In the genomic region with DNA sequence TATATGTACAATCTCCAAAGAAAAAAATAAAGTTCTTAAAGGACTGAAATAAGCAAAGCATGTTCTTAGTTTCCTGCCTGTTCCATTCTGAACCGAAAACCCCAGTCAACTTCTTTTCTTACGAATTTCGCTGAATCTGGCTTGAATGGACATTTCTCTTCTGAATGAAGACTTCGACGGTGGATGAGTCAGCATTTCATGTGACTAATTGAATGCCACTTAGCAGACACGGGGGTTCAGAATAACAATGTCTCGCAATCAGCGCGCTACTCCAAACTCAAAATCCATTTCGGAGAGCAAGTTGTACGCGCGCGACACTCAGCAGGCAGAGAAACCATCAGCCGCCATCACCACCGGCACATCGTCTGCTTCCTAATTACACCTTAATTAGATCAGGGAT, we compare ENCODE assay signal across 29 cellular contexts.
DNase-seq lines count a peak whose midpoint lies in the region; TF ChIP-seq lines count a peak whose summit lies in the region.
"Had no signal": no experiment of that assay in that cellular context is flagged by ENCODE, and none has a peak within 500 bp of the region (broad histone marks: within the 10 kb centered on the region; RNA-seq: fewer than 3 reads in every experiment).

No MANE protein-coding gene starts in this region.

- no peak overlapping the region for H2AFZ ChIP-seq in smooth muscle cell (ENCODE audit: low read depth)
- H2AFZ ChIP-seq: neural progenitor cell had no signal

- no peaks in the 10 kb centered on the region for H3K4me1 Mint-ChIP-seq in MCF 10A (ENCODE audit: insufficient read depth, unreplicated experiment)
- H3K4me1 Mint-ChIP-seq in activated CD4-positive, alpha-beta memory T cell treated with anti-CD3 and anti-CD28 coated beads for 36 hours (ENCODE audit: low read depth) = no peaks in the 10 kb centered on the region
- H3K4me1 Mint-ChIP-seq: activated T-helper 17 cell treated with anti-CD3 and anti-CD28 coated beads, Interleukin-2, amount 50 U/mL, for 72 hours had no signal

- H3K4me1 ChIP-seq in breast epithelium (no peaks in the 10 kb centered on the region), smooth muscle cell (ENCODE audit: low read depth) (no peaks in the 10 kb centered on the region)
- H3K4me1 ChIP-seq: adrenal gland, HAP-1, left ventricle myocardium inferior, neural progenitor cell, stomach had no signal

- H3K4me3 ChIP-seq in breast epithelium = no peak overlapping the region
- no peak overlapping the region for H3K4me3 ChIP-seq in fibroblast of mammary gland (ENCODE audit: control insufficient read depth, low read depth, low read length)
- no peak overlapping the region for H3K4me3 ChIP-seq in smooth muscle cell
- H3K4me3 ChIP-seq: adrenal gland, GM12878, HAP-1, left ventricle myocardium inferior, neural progenitor cell, stomach had no signal

- no peak overlapping the region for H3K4me3 Mint-ChIP-seq in MCF 10A (ENCODE audit: unreplicated experiment)
- H3K4me3 Mint-ChIP-seq in activated CD4-positive, alpha-beta memory T cell treated with anti-CD3 and anti-CD28 coated beads for 36 hours = no peak overlapping the region
- H3K4me3 Mint-ChIP-seq: activated CD4-positive, alpha-beta memory T cell treated with anti-CD3 and anti-CD28 coated beads, Interleukin-2, amount 10 ng/mL, durations not matched to agents 7 days and 5 days; activated naive CD4-positive, alpha-beta T cell treated with anti-CD3 and anti-CD28 coated beads, Interleukin-2, amount 10 ng/mL, durations not matched to agents 7 days and 5 days; activated T-helper 17 cell treated with anti-CD3 and anti-CD28 coated beads, Interleukin-2, amount 50 U/mL, for 72 hours; CD4-positive, alpha-beta memory T cell; neural progenitor cell; T-helper 2 cell treated with Interferon-gamma antibody and Interleukin-4, amounts not matched to agents 5 μg/mL and 100 μg/mL, for 36 hours had no signal

- H3K27me3 ChIP-seq in breast epithelium (no peaks in the 10 kb centered on the region), smooth muscle cell (ENCODE audit: low read depth) (no peaks in the 10 kb centered on the region)
- H3K27me3 ChIP-seq: adrenal gland, neural progenitor cell, stomach had no signal

- no peaks in the 10 kb centered on the region for H3K27me3 Mint-ChIP-seq in MCF 10A (ENCODE audit: insufficient read depth, unreplicated experiment)
- no peaks in the 10 kb centered on the region for H3K27me3 Mint-ChIP-seq in activated CD4-positive, alpha-beta memory T cell treated with anti-CD3 and anti-CD28 coated beads for 36 hours
- H3K27me3 Mint-ChIP-seq: activated CD4-positive, alpha-beta memory T cell treated with anti-CD3 and anti-CD28 coated beads, Interleukin-2, amount 10 ng/mL, durations not matched to agents 7 days and 5 days; activated T-helper 17 cell treated with anti-CD3 and anti-CD28 coated beads, Interleukin-2, amount 50 U/mL, for 72 hours; CD4-positive, alpha-beta memory T cell had no signal

- TF ChIP-seq CTCF in MCF 10A (IDR thresholded peaks at IDR 0.05; ENCODE audit: unreplicated experiment) = no peak
- no peak for TF ChIP-seq CTCF in breast epithelium (IDR thresholded peaks at IDR 0.05)
- no peak for TF ChIP-seq CTCF in RWPE1 (conservative IDR thresholded peaks at IDR 0.05; ENCODE audit: low read depth)
- no peak for TF ChIP-seq CTCF in fibroblast of mammary gland (conservative IDR thresholded peaks at IDR 0.05; ENCODE audit: control insufficient read depth, insufficient read depth, low read depth, low read length)
- TF ChIP-seq CTCF in smooth muscle cell (IDR thresholded peaks at IDR 0.05; ENCODE audit: borderline replicate concordance, insufficient read depth, poor library complexity, severe bottlenecking) = no peak

- no peak overlapping the region for H3K9ac ChIP-seq in smooth muscle cell (ENCODE audit: low read depth)
- H3K9ac ChIP-seq: neural progenitor cell had no signal

- no peaks in the 10 kb centered on the region for H3K36me3 Mint-ChIP-seq in MCF 10A (ENCODE audit: insufficient read depth, unreplicated experiment)
- H3K36me3 Mint-ChIP-seq in activated CD4-positive, alpha-beta memory T cell treated with anti-CD3 and anti-CD28 coated beads for 36 hours = no peaks in the 10 kb centered on the region
- H3K36me3 Mint-ChIP-seq: activated naive CD4-positive, alpha-beta T cell treated with anti-CD3 and anti-CD28 coated beads, Interleukin-2, amount 10 ng/mL, durations not matched to agents 7 days and 5 days; neural progenitor cell had no signal

- TF ChIP-seq POLR2A in breast epithelium (IDR thresholded peaks at IDR 0.05) = no peak

- no peaks in the 10 kb centered on the region for H4K20me1 ChIP-seq in smooth muscle cell (ENCODE audit: low read depth)

- BruUV-seq in MCF 10A (replicated peaks; lab: Mats Ljungman, UMichigan) = no TSS peak

- no peaks in the 10 kb centered on the region for H3K9me3 Mint-ChIP-seq in MCF 10A (ENCODE audit: unreplicated experiment)
- no peaks in the 10 kb centered on the region for H3K9me3 Mint-ChIP-seq in activated CD4-positive, alpha-beta memory T cell treated with anti-CD3 and anti-CD28 coated beads for 36 hours
- H3K9me3 Mint-ChIP-seq: activated T-helper 17 cell treated with anti-CD3 and anti-CD28 coated beads, Interleukin-2, amount 50 U/mL, for 72 hours; T-helper 2 cell treated with Interferon-gamma antibody and Interleukin-4, amounts not matched to agents 5 μg/mL and 100 μg/mL, for 36 hours had no signal

- H3K27ac Mint-ChIP-seq in MCF 10A (ENCODE audit: low read depth, unreplicated experiment) = no peak overlapping the region
- H3K27ac Mint-ChIP-seq in activated CD4-positive, alpha-beta memory T cell treated with anti-CD3 and anti-CD28 coated beads for 36 hours = no peak overlapping the region
- H3K27ac Mint-ChIP-seq: activated CD4-positive, alpha-beta memory T cell treated with anti-CD3 and anti-CD28 coated beads, Interleukin-2, amount 10 ng/mL, durations not matched to agents 7 days and 5 days; activated naive CD4-positive, alpha-beta T cell treated with anti-CD3 and anti-CD28 coated beads, Interleukin-2, amount 10 ng/mL, durations not matched to agents 7 days and 5 days; activated T-helper 17 cell treated with anti-CD3 and anti-CD28 coated beads, Interleukin-2, amount 50 U/mL, for 72 hours; CD4-positive, alpha-beta memory T cell; neural progenitor cell; T-helper 2 cell treated with Interferon-gamma antibody and Interleukin-4, amounts not matched to agents 5 μg/mL and 100 μg/mL, for 36 hours had no signal

- H3K36me3 ChIP-seq in breast epithelium (no peaks in the 10 kb centered on the region), smooth muscle cell (ENCODE audit: low read depth) (no peaks in the 10 kb centered on the region)
- H3K36me3 ChIP-seq: adrenal gland, HAP-1, left ventricle myocardium inferior, neural progenitor cell, stomach had no signal

- CTCF ChIA-PET in MCF 10A (lab: Yijun Ruan, JAX) (no interaction called here), RWPE1 (lab: Yijun Ruan, JAX) (no interaction called here)
- CTCF ChIA-PET in activated CD4-positive, alpha-beta memory T cell treated with anti-CD3 and anti-CD28 coated beads for 36 hours (lab: Charles Lee) = no interaction called here

- H3F3A ChIP-seq in smooth muscle cell (ENCODE audit: low read depth) = peaks cover 13% of the 10 kb centered on the region

- H3K9me3 ChIP-seq in breast epithelium (no peaks in the 10 kb centered on the region), smooth muscle cell (replicated peaks; ENCODE audit: low read depth) (no peaks in the 10 kb centered on the region)
- H3K9me3 ChIP-seq: adrenal gland, HAP-1, stomach had no signal

- peak overlapping the region; percentile 8 for H3K4me2 ChIP-seq in smooth muscle cell
- H3K4me2 ChIP-seq: neural progenitor cell had no signal

- 75% methylated on average over 17 of the region's 17 CpGs for WGBS in smooth muscle cell (ENCODE audit: low lambda C conversion rate)

- intact Hi-C loops in MCF 10A (cut with micrococcal nuclease) = no loop called here
- intact Hi-C loops in breast epithelium (cut with DNase I; ENCODE audit: low total_unique reads) = no loop called here
- intact Hi-C loops in activated CD4-positive, alpha-beta memory T cell treated with anti-CD3 and anti-CD28 coated beads for 36 hours (cut with micrococcal nuclease) = no loop called here

- peak; percentile 14 for DNase-seq in MCF 10A (ENCODE audit: unreplicated experiment)
- DNase-seq in breast epithelium (ENCODE audit: low spot score in 2 of 2) = no peak
- DNase-seq in RWPE1 (ENCODE audit: low spot score) = peak; percentile 8
- DNase-seq in fibroblast of mammary gland (ENCODE audit: low read depth) = peak; percentile 38
- no peak for DNase-seq in smooth muscle cell (lab: John Stamatoyannopoulos, UW; ENCODE audit: unreplicated experiment)
- no peak for DNase-seq in NCI-H2196 treated with DMSO at 0.1 percent for 48 hours (lab: John Stamatoyannopoulos, UW; ENCODE audit: unreplicated experiment)
- DNase-seq in stimulated activated CD4-positive, alpha-beta T cell treated with anti-CD3 and anti-CD28 coated beads, Interleukin-12 subunit alpha, Interleukin-12 subunit beta, amount 100 ng/mL, for 4 hours = no peak
- no peak for DNase-seq in activated CD4-positive, alpha-beta memory T cell treated with anti-CD3 and anti-CD28 coated beads for 36 hours
- DNase-seq: activated CD4-positive, alpha-beta memory T cell treated with anti-CD3 and anti-CD28 coated beads, Interleukin-2, amount 10 ng/mL, durations not matched to agents 7 days and 5 days; activated CD4-positive, alpha-beta T cell treated with anti-CD3 and anti-CD28 coated beads for 1 hour; activated naive CD4-positive, alpha-beta T cell treated with anti-CD3 and anti-CD28 coated beads, Interleukin-2, amount 10 ng/mL, durations not matched to agents 7 days and 5 days; adrenal gland; CD4-positive, alpha-beta memory T cell; hippocampal formation; Karpas-422; left ventricle myocardium inferior; NCI-H146; NCI-H526 treated with DMSO at 0.1 percent for 48 hours; posterior cingulate gyrus; right cardiac atrium; SHP77 treated with DMSO at 0.1 percent for 48 hours; stimulated activated CD4-positive, alpha-beta T cell treated with anti-CD3 and anti-CD28 coated beads, Interleukin-4, amount 100 ng/mL, for 1 hour; stomach had no signal

- H3K27ac ChIP-seq in breast epithelium (no peak overlapping the region), RWPE1 (no peak overlapping the region), smooth muscle cell (ENCODE audit: low read depth) (peak overlapping the region; percentile 28)
- H3K27ac ChIP-seq: adrenal gland, HL-60, left ventricle myocardium inferior, neural progenitor cell, stomach had no signal

- H3K79me2 ChIP-seq in smooth muscle cell (ENCODE audit: low read depth) = no peaks in the 10 kb centered on the region

- POLR2A ChIA-PET in MCF 10A (lab: Yijun Ruan, JAX) = no interaction called here
- POLR2A ChIA-PET in RWPE1 (lab: Yijun Ruan, JAX; ENCODE audit: low non-redundant PET) = no interaction called here
- POLR2A ChIA-PET in activated CD4-positive, alpha-beta memory T cell treated with anti-CD3 and anti-CD28 coated beads for 36 hours (lab: Charles Lee) = no interaction called here

Comparison
In these comparisons a context has a peak if more than half of its experiments do, and no peak if none do; other contexts are left out.
1. DNase-seq: peak in MCF 10A (single experiment), RWPE1 (single experiment) and fibroblast of mammary gland (single experiment); none in breast epithelium (0 of 2), smooth muscle cell (single experiment), NCI-H2196 treated with DMSO at 0.1 percent for 48 hours (single experiment), stimulated activated CD4-positive, alpha-beta T cell treated with anti-CD3 and anti-CD28 coated beads, Interleukin-12 subunit alpha, Interleukin-12 subunit beta, amount 100 ng/mL, for 4 hours (single experiment) and activated CD4-positive, alpha-beta memory T cell treated with anti-CD3 and anti-CD28 coated beads for 36 hours (single experiment).